8 cellular contexts compared by ENCODE assay signal in the genomic region with DNA sequence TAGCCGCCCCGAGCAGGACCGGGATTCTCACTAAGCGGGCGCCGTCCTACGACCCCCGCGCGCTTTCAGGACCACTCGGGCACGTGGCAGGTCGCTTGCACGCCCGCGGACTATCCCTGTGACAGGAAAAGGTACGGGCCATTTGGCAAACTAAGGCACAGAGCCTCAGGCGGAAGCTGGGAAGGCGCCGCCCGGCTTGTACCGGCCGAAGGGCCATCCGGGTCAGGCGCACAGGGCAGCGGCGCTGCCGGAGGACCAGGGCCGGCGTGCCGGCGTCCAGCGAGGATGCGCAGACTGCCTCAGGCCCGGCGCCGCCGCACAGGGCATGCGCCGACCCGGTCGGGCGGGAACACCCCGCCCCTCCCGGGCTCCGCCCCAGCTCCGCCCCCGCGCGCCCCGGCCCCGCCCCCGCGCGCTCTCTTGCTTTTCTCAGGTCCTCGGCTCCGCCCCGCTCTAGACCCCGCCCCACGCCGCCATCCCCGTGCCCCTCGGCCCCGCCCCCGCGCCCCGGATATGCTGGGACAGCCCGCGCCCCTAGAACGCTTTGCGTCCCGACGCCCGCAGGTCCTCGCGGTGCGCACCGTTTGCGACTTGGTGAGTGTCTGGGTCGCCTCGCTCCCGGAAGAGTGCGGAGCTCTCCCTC. TPM values are rescaled to one million over a fixed set of nuclear protein-coding genes. Genes with fewer than 3 reads are reported as not detected.
A peak's percentile ranks its signal among the peaks of the same experiment; 100 is the strongest.
DNase-seq lines count a peak whose midpoint lies in the region; ATAC-seq and TF ChIP-seq lines count a peak whose summit lies in the region.

A gene (plus strand): TSS at position 539 of the 643 bp plus-strand sequence.

- peaks cover 14% of the 10 kb centered on the region for H3K36me3 Mint-ChIP-seq in activated T-helper 2 cell treated with anti-CD3 and anti-CD28 coated beads, Interferon-gamma antibody, Interleukin-2, Interleukin-4, amounts not matched to agents 10 μg/mL and 5 μg/mL and 100 μg/mL, durations not matched to agents 14 hours and 24 hours and 36 hours (ENCODE audit: low read depth)
- no peaks in the 10 kb centered on the region for H3K36me3 Mint-ChIP-seq in natural killer cell treated with Interleukin-12 subunit alpha and Interleukin-12 subunit beta and Interleukin-15 and Interleukin-18, amount 100 ng/mL, for 72 hours

- H3K4me3 ChIP-seq in fibroblast of pulmonary artery (replicated peaks; ENCODE audit: low read depth, low read length) = peak within 1 kb of the TSS; percentile 69

- intact Hi-C loops in activated T-helper 2 cell treated with anti-CD3 and anti-CD28 coated beads, Interferon-gamma antibody, Interleukin-2, Interleukin-4, amounts not matched to agents 10 μg/mL and 5 μg/mL and 100 μg/mL, durations not matched to agents 14 hours and 24 hours and 36 hours (cut with micrococcal nuclease) = loop anchor here (2.0 to 10.0 kb wide), 2 partner anchors 432 to 644 kb away; a partner anchor contains a TSS

- peaks cover 2% of the 10 kb centered on the region for H3K27me3 Mint-ChIP-seq in activated T-helper 2 cell treated with anti-CD3 and anti-CD28 coated beads, Interferon-gamma antibody, Interleukin-2, Interleukin-4, amounts not matched to agents 10 μg/mL and 5 μg/mL and 100 μg/mL, durations not matched to agents 14 hours and 24 hours and 36 hours (ENCODE audit: low read depth)
- peaks cover 0 to 2% of the 10 kb centered on the region in 2 donors for H3K27me3 Mint-ChIP-seq in natural killer cell treated with Interleukin-12 subunit alpha and Interleukin-12 subunit beta and Interleukin-15 and Interleukin-18, amount 100 ng/mL, for 72 hours

- ATAC-seq in GM18867 (IDR thresholded peaks at IDR 0.05; ENCODE audit: unreplicated experiment) (peak; percentile 93), HG03097 (IDR thresholded peaks at IDR 0.05; ENCODE audit: low FRiP score, unreplicated experiment) (peak; percentile 89)
- ATAC-seq in natural killer cell treated with Interleukin-12 subunit alpha and Interleukin-12 subunit beta and Interleukin-15 and Interleukin-18, amount 100 ng/mL, for 72 hours = peak; percentile 98

- DNase-seq in AG08395 (ENCODE audit: low spot score) (peak; percentile 99), fibroblast of pulmonary artery (ENCODE audit: low read depth) (peak; percentile 85)
- DNase-seq in activated T-helper 2 cell treated with anti-CD3 and anti-CD28 coated beads, Interferon-gamma antibody, Interleukin-2, Interleukin-4, amounts not matched to agents 10 μg/mL and 5 μg/mL and 100 μg/mL, durations not matched to agents 14 hours and 24 hours and 36 hours (ENCODE audit: low spot score) = peak; percentile 93
- DNase-seq in natural killer cell treated with Interleukin-12 subunit alpha and Interleukin-12 subunit beta and Interleukin-15 and Interleukin-18, amount 100 ng/mL, for 72 hours (ENCODE audit: low spot score) = peak; percentile 96
- DNase-seq in stimulated activated naive CD4-positive, alpha-beta T cell (lab: John Stamatoyannopoulos, UW) = peak; percentile 94 to 98 (median 97)

- peak within 1 kb of the TSS; percentile 78 for H3K4me3 Mint-ChIP-seq in activated T-helper 2 cell treated with anti-CD3 and anti-CD28 coated beads, Interferon-gamma antibody, Interleukin-2, Interleukin-4, amounts not matched to agents 10 μg/mL and 5 μg/mL and 100 μg/mL, durations not matched to agents 14 hours and 24 hours and 36 hours (ENCODE audit: low read depth)
- H3K4me3 Mint-ChIP-seq in natural killer cell treated with Interleukin-12 subunit alpha and Interleukin-12 subunit beta and Interleukin-15 and Interleukin-18, amount 100 ng/mL, for 72 hours = peak within 1 kb of the TSS; percentile 78

- no peak for TF ChIP-seq CTCF in fibroblast of pulmonary artery (IDR thresholded peaks at IDR 0.05; ENCODE audit: low read length, missing control alignments)

- peak within 1 kb of the TSS; percentile 49 for H3K27ac Mint-ChIP-seq in activated T-helper 2 cell treated with anti-CD3 and anti-CD28 coated beads, Interferon-gamma antibody, Interleukin-2, Interleukin-4, amounts not matched to agents 10 μg/mL and 5 μg/mL and 100 μg/mL, durations not matched to agents 14 hours and 24 hours and 36 hours
- H3K27ac Mint-ChIP-seq in natural killer cell treated with Interleukin-12 subunit alpha and Interleukin-12 subunit beta and Interleukin-15 and Interleukin-18, amount 100 ng/mL, for 72 hours = peak within 1 kb of the TSS; percentile 56 to 77

- H3K9me3 Mint-ChIP-seq in activated T-helper 2 cell treated with anti-CD3 and anti-CD28 coated beads, Interferon-gamma antibody, Interleukin-2, Interleukin-4, amounts not matched to agents 10 μg/mL and 5 μg/mL and 100 μg/mL, durations not matched to agents 14 hours and 24 hours and 36 hours = no peaks in the 10 kb centered on the region
- no peaks in the 10 kb centered on the region for H3K9me3 Mint-ChIP-seq in natural killer cell treated with Interleukin-12 subunit alpha and Interleukin-12 subunit beta and Interleukin-15 and Interleukin-18, amount 100 ng/mL, for 72 hours

- peaks cover 11% of the 10 kb centered on the region for H3K4me1 Mint-ChIP-seq in activated T-helper 2 cell treated with anti-CD3 and anti-CD28 coated beads, Interferon-gamma antibody, Interleukin-2, Interleukin-4, amounts not matched to agents 10 μg/mL and 5 μg/mL and 100 μg/mL, durations not matched to agents 14 hours and 24 hours and 36 hours (ENCODE audit: low read depth)
- H3K4me1 Mint-ChIP-seq in natural killer cell treated with Interleukin-12 subunit alpha and Interleukin-12 subunit beta and Interleukin-15 and Interleukin-18, amount 100 ng/mL, for 72 hours (ENCODE audit: low read depth in 2 of 2) = peaks cover 7 to 10% of the 10 kb centered on the region in 2 donors

TF ChIP-seq in PFSK-1, 5 proteins besides CTCF, POLR2A, EP300 and RAD21:
- TF ChIP-seq TAF1 (IDR thresholded peaks at IDR 0.05; ENCODE audit: borderline replicate concordance, insufficient read depth, low read length) (no peak), POLR2AphosphoS5 (IDR thresholded peaks at IDR 0.05; ENCODE audit: low read depth, low read length) (peak; percentile 31; the same call in 1 of the 2 replicates), FOXP2 (optimal IDR thresholded peaks at IDR 0.05; ENCODE audit: borderline replicate concordance, extremely low read depth, extremely low read length, insufficient read depth) (no peak)

RNA-seq across cellular contexts. Expression of the gene that starts here (rescaled TPM):
- not detected for polyA plus RNA-seq in PFSK-1 (2012; ENCODE audit: insufficient read length, low read depth)
- 15.8 and 17.5 TPM in 2 replicates for total RNA-seq in activated T-helper 2 cell treated with anti-CD3 and anti-CD28 coated beads, Interferon-gamma antibody, Interleukin-2, Interleukin-4, amounts not matched to agents 10 μg/mL and 5 μg/mL and 100 μg/mL, durations not matched to agents 14 hours and 24 hours and 36 hours
- 10 to 100 TPM; 14.3 to 23.6 TPM for total RNA-seq in natural killer cell treated with Interleukin-12 subunit alpha and Interleukin-12 subunit beta and Interleukin-15 and Interleukin-18, amount 100 ng/mL, for 72 hours

Comparison
In these comparisons a context has a peak if more than half of its experiments do, and no peak if none do; other contexts are left out.
1. Peak in every context shown above with its lines: DNase-seq, ATAC-seq and H3K4me3 ChIP-seq.